Comparison of ENCODE assay signal across 15 cellular contexts in the genomic region with DNA sequence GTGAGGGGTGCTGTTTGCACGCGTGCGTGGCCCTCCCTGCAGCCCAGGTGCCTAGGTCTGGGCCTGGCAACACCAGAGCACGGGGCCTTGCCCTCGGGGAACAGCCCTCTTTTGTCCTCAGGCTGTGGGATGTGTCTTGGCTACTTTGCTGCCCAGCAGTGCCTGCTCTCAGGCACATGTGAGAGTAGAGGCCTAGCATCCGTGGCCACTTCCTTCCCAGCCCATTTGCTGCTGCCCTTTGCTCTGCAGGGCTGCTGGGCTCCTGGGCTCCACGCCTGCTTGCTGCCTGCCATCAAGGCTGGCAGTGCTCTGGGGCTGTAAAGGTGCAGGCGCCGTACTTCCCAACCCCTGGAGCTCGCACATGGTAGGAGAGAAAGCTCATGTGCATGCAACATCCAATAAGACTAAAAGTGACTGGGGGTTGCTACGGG. TPM values are rescaled to one million over a fixed set of nuclear protein-coding genes. Genes with fewer than 3 reads are reported as not detected.
A peak's percentile ranks its signal among the peaks of the same experiment; 100 is the strongest.
DNase-seq lines count a peak whose midpoint lies in the region; ATAC-seq and TF ChIP-seq lines count a peak whose summit lies in the region.
"Had no signal": no experiment of that assay in that cellular context is flagged by ENCODE, and none has a peak within 500 bp of the region (broad histone marks: within the 10 kb centered on the region; RNA-seq: fewer than 3 reads in every experiment).

No MANE protein-coding gene starts in this region.

- no peak overlapping the region for H3K9ac ChIP-seq in endodermal cell (ENCODE audit: extremely low read depth, low read length, poor library complexity, severe bottlenecking)

- peak overlapping the region; percentile 63 for H3K27ac ChIP-seq in cardiac muscle cell
- H3K27ac ChIP-seq in endodermal cell (ENCODE audit: low read depth, low read length), result peak overlapping the region; percentile 87
- H3K27ac ChIP-seq in upper lobe of left lung, result peak overlapping the region; percentile 22 to 93 (median 70)
- H3K27ac ChIP-seq: colonic mucosa had no signal

- peaks cover 24% of the 10 kb centered on the region for H3K4me1 ChIP-seq in cardiac muscle cell (ENCODE audit: low read depth)
- H3K4me1 ChIP-seq in endodermal cell (ENCODE audit: control insufficient read depth, insufficient read depth, low read length), result peaks cover 7% of the 10 kb centered on the region
- peaks cover 94 to 95% (median 95%) of the 10 kb centered on the region in 4 donors for H3K4me1 ChIP-seq in upper lobe of left lung

- intact Hi-C loops in cardiac septum (cut with DNase I), result no loop called here

- H3K4me3 ChIP-seq in cardiac muscle cell (no peak overlapping the region), endodermal cell (ENCODE audit: low read length) (no peak overlapping the region), upper lobe of left lung (no peak overlapping the region)
- H3K4me3 ChIP-seq: colonic mucosa had no signal

- no peak for TF ChIP-seq POLR2A in upper lobe of left lung (IDR thresholded peaks at IDR 0.05)

- WGBS in endodermal cell (ENCODE audit: insufficient coverage in 1 of 2, insufficient read length in 1 of 2), 2 experiments, result 92 to 95% methylated on average over 10 to 11 of the region's 11 CpGs
- WGBS in upper lobe of left lung, 2 donors, result 82 to 87% methylated on average over 5 to 11 of the region's 11 CpGs

- peaks cover 36% of the 10 kb centered on the region for H3K36me3 Mint-ChIP-seq in endodermal cell (ENCODE audit: low read depth)
- H3K36me3 Mint-ChIP-seq in nephron (ENCODE audit: low read depth), result peaks cover 24% of the 10 kb centered on the region

- H3K4me3 Mint-ChIP-seq in endodermal cell (no peak overlapping the region), nephron (no peak overlapping the region)

- TF ChIP-seq EP300 in upper lobe of left lung (IDR thresholded peaks at IDR 0.05), result no peak

- no peak for DNase-seq in cardiac muscle cell (ENCODE audit: low read depth in 1 of 2, low spot score in 1 of 2)
- no peak for DNase-seq in cardiac septum (ENCODE audit: low spot score)
- no peak for DNase-seq in endodermal cell
- no peak for DNase-seq in upper lobe of left lung
- no peak for DNase-seq in stimulated activated CD4-positive, alpha-beta T cell treated with anti-CD3 and anti-CD28 coated beads, Interleukin-4, amount 100 ng/mL, for 4 hours
- no peak for DNase-seq in NK-92 (lab: John Stamatoyannopoulos, UW; ENCODE audit: unreplicated experiment)
- DNase-seq: activated CD4-positive, CD25-positive, alpha-beta regulatory T cell; activated gamma-delta T cell treated with Interleukin-2 at 50 U/mL for 16 hours; colonic mucosa; DMS79 treated with DMSO at 0.1 percent for 48 hours; NCI-H446; SHP77 treated with DMSO at 0.1 percent for 48 hours; stimulated activated CD4-positive, alpha-beta T cell treated with anti-CD3 and anti-CD28 coated beads, Interleukin-12 subunit alpha, Interleukin-12 subunit beta, amount 100 ng/mL, for 4 hours had no signal

- no peaks in the 10 kb centered on the region for H3K9me3 ChIP-seq in cardiac muscle cell (ENCODE audit: low read depth)
- no peaks in the 10 kb centered on the region for H3K9me3 ChIP-seq in endodermal cell (ENCODE audit: control insufficient read depth, low read length)
- H3K9me3 ChIP-seq in upper lobe of left lung, result no peaks in the 10 kb centered on the region
- H3K9me3 ChIP-seq: colonic mucosa had no signal

- H3K9me3 Mint-ChIP-seq in endodermal cell (no peaks in the 10 kb centered on the region), nephron (no peaks in the 10 kb centered on the region)

- H3K27me3 ChIP-seq in cardiac muscle cell (no peaks in the 10 kb centered on the region), endodermal cell (ENCODE audit: control insufficient read depth, insufficient read depth, low read length, poor library complexity, severe bottlenecking) (no peaks in the 10 kb centered on the region), upper lobe of left lung (no peaks in the 10 kb centered on the region)
- H3K27me3 ChIP-seq: colonic mucosa had no signal

- ATAC-seq in upper lobe of left lung (ENCODE audit: low FRiP score in 2 of 2) (no peak), HG03571 (IDR thresholded peaks at IDR 0.05; ENCODE audit: unreplicated experiment) (no peak)

- no peak for TF ChIP-seq CTCF in cardiac muscle cell (IDR thresholded peaks at IDR 0.05; ENCODE audit: low read depth, low read length)
- TF ChIP-seq CTCF in endodermal cell (conservative IDR thresholded peaks at IDR 0.05), result no peak
- no peak for TF ChIP-seq CTCF in nephron (IDR thresholded peaks at IDR 0.05; ENCODE audit: unreplicated experiment in 3 of 3)
- no peak for TF ChIP-seq CTCF in upper lobe of left lung (IDR thresholded peaks at IDR 0.05)

- peaks cover 6% of the 10 kb centered on the region for H3K36me3 ChIP-seq in cardiac muscle cell
- H3K36me3 ChIP-seq in endodermal cell (ENCODE audit: control insufficient read depth, insufficient read depth, low read length), result peaks cover 60% of the 10 kb centered on the region
- H3K36me3 ChIP-seq in upper lobe of left lung, result peaks cover 9 to 57% (median 32%) of the 10 kb centered on the region in 4 donors

- H3K27me3 Mint-ChIP-seq in endodermal cell (ENCODE audit: insufficient read depth) (no peaks in the 10 kb centered on the region), nephron (ENCODE audit: low read depth) (no peaks in the 10 kb centered on the region)

- H3K4me1 Mint-ChIP-seq in endodermal cell (peaks cover 23% of the 10 kb centered on the region), nephron (peaks cover 78% of the 10 kb centered on the region)

- H3K27ac Mint-ChIP-seq in endodermal cell (peak overlapping the region; percentile 42), nephron (peak overlapping the region; percentile 68 to 86 (median 79))

RNA-seq across cellular contexts. Expression of gene CAPN12, which starts 46.6 kb away (rescaled TPM):
- 1.6 and 10.9 TPM in 2 replicates for total RNA-seq in cardiac muscle cell
- polyA plus RNA-seq in cardiac muscle cell, result 1.3 and 3.4 TPM in 2 replicates
- total RNA-seq in cardiac septum, result 1.7 TPM
- total RNA-seq in endodermal cell, result 10 to 100 TPM; 14.5 to 83.0 TPM
- 9.1 TPM for polyA plus RNA-seq in endodermal cell (2013, experiment 1 of 2)
- 8.0 TPM for polyA plus RNA-seq in endodermal cell (2013, experiment 2 of 2)
- total RNA-seq in upper lobe of left lung, result 10 to 100 TPM in 3 of 6 donors, 1 to 10 TPM in 3; 5.2 to 93.2 (median 11.1) TPM

RNA-seq across cellular contexts. Expression of gene ACTN4, which starts 50.2 kb away (rescaled TPM):
- total RNA-seq in cardiac muscle cell (391 and 465 TPM in 2 replicates), cardiac septum (190 TPM), endodermal cell (100 to 1,000 TPM; 378 to 437 TPM), upper lobe of left lung (100 to 1,000 TPM; 162 to 636 (median 512) TPM)
- 70.2 and 77.4 TPM in 2 replicates for polyA plus RNA-seq in cardiac muscle cell
- 322 TPM for polyA plus RNA-seq in endodermal cell (2013, experiment 1 of 2)
- 298 TPM for polyA plus RNA-seq in endodermal cell (2013, experiment 2 of 2)
